20 cellular contexts compared by ENCODE assay signal in the genomic region with DNA sequence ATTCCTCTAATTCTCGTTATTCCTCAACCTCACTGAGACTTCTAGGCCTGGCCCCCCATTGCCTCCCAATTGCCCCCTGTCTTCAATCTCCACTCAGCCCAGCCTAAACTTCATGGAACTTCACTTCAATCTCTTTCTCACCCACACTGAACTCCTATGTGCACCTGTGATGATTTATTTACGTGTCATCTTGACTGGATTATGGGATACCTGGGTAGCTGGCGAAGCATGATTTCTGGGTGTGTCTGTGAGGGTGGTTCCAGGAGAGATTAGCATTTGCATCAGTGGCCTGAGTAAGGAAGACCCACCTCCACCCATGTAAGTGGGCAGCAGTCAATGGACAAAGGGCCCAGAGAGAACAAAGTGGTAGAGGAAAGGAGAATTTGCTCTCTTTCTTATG.
DNase-seq lines count a peak whose midpoint lies in the region; ATAC-seq and TF ChIP-seq lines count a peak whose summit lies in the region.
"Had no signal": no experiment of that assay in that cellular context is flagged by ENCODE, and none has a peak within 500 bp of the region (broad histone marks: within the 10 kb centered on the region; RNA-seq: fewer than 3 reads in every experiment).

No MANE protein-coding gene starts in this region.

- no peaks in the 10 kb centered on the region for H4K20me1 ChIP-seq in PC-9 (ENCODE audit: insufficient read depth)
- H4K20me1 ChIP-seq: BLaER1 treated with 17β-estradiol and CSF1 and Interleukin-3, amounts not matched to agents 10 nM and 100 nM had no signal

- intact Hi-C loops in Caco-2 (cut with micrococcal nuclease; ENCODE audit: unreplicated experiment) (no loop called here), PC-9 (cut with micrococcal nuclease; ENCODE audit: unreplicated experiment) (loop anchor here (2.0 kb wide), 1 partner anchor 16 kb away; no protein-coding TSS in a partner anchor)

- H3K4me1 ChIP-seq in Caco-2 (no peaks in the 10 kb centered on the region), PC-9 (replicated peaks; ENCODE audit: insufficient read depth) (peaks cover 45% of the 10 kb centered on the region), mesendoderm (ENCODE audit: control insufficient read depth, low read depth, low read length) (no peaks in the 10 kb centered on the region)
- H3K4me1 ChIP-seq: A549, BE2C had no signal

- ATAC-seq in natural killer cell treated with Interleukin-12 subunit alpha and Interleukin-12 subunit beta and Interleukin-15 and Interleukin-18, amount 100 ng/mL, for 72 hours = no peak
- no peak for ATAC-seq in GM21576 (IDR thresholded peaks at IDR 0.05; ENCODE audit: unreplicated experiment)
- ATAC-seq: A549 had no signal

- H2AK5ac ChIP-seq in mesendoderm (ENCODE audit: low read length) = no peak overlapping the region

- H3K56ac ChIP-seq in mesendoderm (ENCODE audit: low read length) = no peak overlapping the region

- peaks cover 27% of the 10 kb centered on the region for H3K9me3 Mint-ChIP-seq in Caco-2 (ENCODE audit: unreplicated experiment)
- no peaks in the 10 kb centered on the region for H3K9me3 Mint-ChIP-seq in natural killer cell treated with Interleukin-12 subunit alpha and Interleukin-12 subunit beta and Interleukin-15 and Interleukin-18, amount 100 ng/mL, for 72 hours

- no peaks in the 10 kb centered on the region for H3K4me1 Mint-ChIP-seq in Caco-2 (ENCODE audit: low read depth, unreplicated experiment)
- no peaks in the 10 kb centered on the region for H3K4me1 Mint-ChIP-seq in natural killer cell treated with Interleukin-12 subunit alpha and Interleukin-12 subunit beta and Interleukin-15 and Interleukin-18, amount 100 ng/mL, for 72 hours (ENCODE audit: low read depth in 2 of 2)
- H3K4me1 Mint-ChIP-seq: CD14-positive monocyte had no signal

- no CpG with 5 or more reads among the region's 3 CpGs for WGBS in mesendoderm (ENCODE audit: extremely low coverage, insufficient coverage, low lambda C conversion rate)

- no peak overlapping the region for H2BK5ac ChIP-seq in mesendoderm (ENCODE audit: low read length)

- no peak overlapping the region for H2AFZ ChIP-seq in PC-9
- H2AFZ ChIP-seq: GM23248 had no signal

- peaks cover 2% of the 10 kb centered on the region for H3K27me3 Mint-ChIP-seq in Caco-2 (ENCODE audit: insufficient read depth, unreplicated experiment)
- H3K27me3 Mint-ChIP-seq in natural killer cell treated with Interleukin-12 subunit alpha and Interleukin-12 subunit beta and Interleukin-15 and Interleukin-18, amount 100 ng/mL, for 72 hours = no peaks in the 10 kb centered on the region
- H3K27me3 Mint-ChIP-seq: CD4-positive, alpha-beta memory T cell had no signal

- H3K18ac ChIP-seq in mesendoderm (ENCODE audit: low read length) = no peak overlapping the region

- H3K36me3 Mint-ChIP-seq in Caco-2 (ENCODE audit: insufficient read depth, unreplicated experiment) = no peaks in the 10 kb centered on the region
- H3K36me3 Mint-ChIP-seq in natural killer cell treated with Interleukin-12 subunit alpha and Interleukin-12 subunit beta and Interleukin-15 and Interleukin-18, amount 100 ng/mL, for 72 hours = no peaks in the 10 kb centered on the region
- H3K36me3 Mint-ChIP-seq: CD14-positive monocyte; CD4-positive, alpha-beta memory T cell had no signal

- DNase-seq in Caco-2 = no peak
- peak in 1 of 2 experiments; percentile 61 for DNase-seq in PC-9
- DNase-seq in mesendoderm = no peak
- DNase-seq in natural killer cell treated with Interleukin-12 subunit alpha and Interleukin-12 subunit beta and Interleukin-15 and Interleukin-18, amount 100 ng/mL, for 72 hours (ENCODE audit: low spot score) = no peak
- DNase-seq in NCI-H2081 treated with DMSO at 0.1 percent for 48 hours (lab: John Stamatoyannopoulos, UW) = no peak
- DNase-seq: 8988T; ACHN; AML-193; BE2C; CD4-positive, alpha-beta memory T cell; COR-L47; DMS153; DND-41; GM23248; H7; HCEC 1CT had no signal

- H3K9me3 ChIP-seq in Caco-2 (peaks cover 6% of the 10 kb centered on the region; the same call in 1 of the 2 replicates), PC-9 (ENCODE audit: insufficient read depth, low read depth) (no peaks in the 10 kb centered on the region)
- H3K9me3 ChIP-seq: A549, BE2C had no signal

- H3K27me3 ChIP-seq in Caco-2 (replicated peaks; ENCODE audit: control insufficient read depth, insufficient read depth, low read length) (no peaks in the 10 kb centered on the region), PC-9 (ENCODE audit: insufficient read depth, low read depth) (no peaks in the 10 kb centered on the region), mesendoderm (ENCODE audit: insufficient read depth, low read length, poor library complexity) (no peaks in the 10 kb centered on the region)
- H3K27me3 ChIP-seq: BE2C; BLaER1 treated with 17β-estradiol and CSF1 and Interleukin-3, amounts not matched to agents 10 nM and 100 nM had no signal

- H4K5ac ChIP-seq in mesendoderm (ENCODE audit: low read length) = no peak overlapping the region

- CTCF ChIA-PET in Caco-2 (lab: Charles Lee) = no interaction called here
- CTCF ChIA-PET in PC-9 (lab: Charles Lee) = interaction anchor here (0.7 kb wide), 1 partner anchor 250 kb away, joined by 17 read pairs; no protein-coding TSS in a partner anchor

- no peaks in the 10 kb centered on the region for H3K79me1 ChIP-seq in mesendoderm (ENCODE audit: low read length)

- H3K27ac ChIP-seq in PC-9 = peak overlapping the region; percentile 90
- peak overlapping the region; percentile 17 for H3K27ac ChIP-seq in mesendoderm (ENCODE audit: low read depth, low read length)
- H3K27ac ChIP-seq: A549; BLaER1 treated with 17β-estradiol and CSF1 and Interleukin-3, amounts not matched to agents 10 nM and 100 nM; GM23248 had no signal

- no peak overlapping the region for H3K4ac ChIP-seq in mesendoderm (ENCODE audit: low read depth, low read length)

- no peak overlapping the region for H3K4me3 Mint-ChIP-seq in Caco-2 (ENCODE audit: unreplicated experiment)
- no peak overlapping the region for H3K4me3 Mint-ChIP-seq in natural killer cell treated with Interleukin-12 subunit alpha and Interleukin-12 subunit beta and Interleukin-15 and Interleukin-18, amount 100 ng/mL, for 72 hours
- H3K4me3 Mint-ChIP-seq: CD14-positive monocyte had no signal

- H3K4me2 ChIP-seq in PC-9 (peak overlapping the region; percentile 23; the same call in 1 of the 2 replicates), mesendoderm (ENCODE audit: low read length) (no peak overlapping the region)
- H3K4me2 ChIP-seq: A549; BLaER1 treated with 17β-estradiol and CSF1 and Interleukin-3, amounts not matched to agents 10 nM and 100 nM had no signal

- no peak overlapping the region for H3K23ac ChIP-seq in mesendoderm (ENCODE audit: low read length)

- H3K27ac Mint-ChIP-seq in Caco-2 (ENCODE audit: unreplicated experiment) = peak overlapping the region; percentile 77
- no peak overlapping the region for H3K27ac Mint-ChIP-seq in natural killer cell treated with Interleukin-12 subunit alpha and Interleukin-12 subunit beta and Interleukin-15 and Interleukin-18, amount 100 ng/mL, for 72 hours
- H3K27ac Mint-ChIP-seq: CD14-positive monocyte; CD4-positive, alpha-beta memory T cell had no signal

- peaks cover 12% of the 10 kb centered on the region; the same call in 1 of the 2 replicates for H3F3A ChIP-seq in PC-9 (ENCODE audit: insufficient read depth, low read depth)

- H3K36me3 ChIP-seq in Caco-2 (ENCODE audit: control insufficient read depth, insufficient read depth, low read length) (no peaks in the 10 kb centered on the region), PC-9 (ENCODE audit: low read depth) (no peaks in the 10 kb centered on the region), mesendoderm (ENCODE audit: control insufficient read depth, insufficient read depth, low read length) (no peaks in the 10 kb centered on the region)
- H3K36me3 ChIP-seq: BE2C; BLaER1 treated with 17β-estradiol and CSF1 and Interleukin-3, amounts not matched to agents 10 nM and 100 nM had no signal

- H3K9ac ChIP-seq in mesendoderm (ENCODE audit: low read length) = no peak overlapping the region
- H3K9ac ChIP-seq: BLaER1 treated with 17β-estradiol and CSF1 and Interleukin-3, amounts not matched to agents 10 nM and 100 nM; GM23248 had no signal

- no peak overlapping the region for H4K8ac ChIP-seq in mesendoderm (ENCODE audit: low read depth, low read length)

- H3K79me2 ChIP-seq in PC-9 (ENCODE audit: low read depth) (no peaks in the 10 kb centered on the region), mesendoderm (ENCODE audit: control insufficient read depth, insufficient read depth, low read length) (no peaks in the 10 kb centered on the region)

- no peak overlapping the region for H2BK15ac ChIP-seq in mesendoderm (replicated peaks; ENCODE audit: low read depth)

- H3K4me3 ChIP-seq in Caco-2 (ENCODE audit: low read depth, low read length) (no peak overlapping the region), PC-9 (no peak overlapping the region), mesendoderm (ENCODE audit: low read length) (no peak overlapping the region)
- H3K4me3 ChIP-seq: A549; BLaER1 treated with 17β-estradiol and CSF1 and Interleukin-3, amounts not matched to agents 10 nM and 100 nM; GM23248 had no signal

- POLR2A ChIA-PET in Caco-2 (lab: Charles Lee) (no interaction called here), PC-9 (lab: Charles Lee; ENCODE audit: unreplicated experiment) (interaction anchor here (0.6 kb wide), 1 partner anchor 621 kb away, joined by 3 read pairs; no protein-coding TSS in a partner anchor)

- TF ChIP-seq CTCF in Caco-2 (IDR thresholded peaks at IDR 0.05; ENCODE audit: insufficient read depth in 1 of 2, low read depth in 1 of 2, low read length in 1 of 2, severe bottlenecking in 1 of 2, unreplicated experiment in 1 of 2) (no peak), PC-9 (conservative IDR thresholded peaks at IDR 0.05) (no peak)

- H2BK120ac ChIP-seq in mesendoderm (ENCODE audit: low read depth, low read length) = no peak overlapping the region

- H3K9me2 ChIP-seq in PC-9 (ENCODE audit: insufficient read depth) = no peaks in the 10 kb centered on the region

- BruUV-seq in Caco-2 (replicated peaks; lab: Mats Ljungman, UMichigan) (no TSS peak), PC-9 (replicated peaks; lab: Mats Ljungman, UMichigan) (no TSS peak)
